8 cellular contexts compared by ENCODE assay signal in genomic region chr16:79261461-79261860, GRCh38.
DNase-seq lines count a peak whose midpoint lies in the region; ATAC-seq, FAIRE-seq and TF ChIP-seq lines count a peak whose summit lies in the region.

No MANE protein-coding gene starts in this region.

- no peaks in the 10 kb centered on the region for H3K36me3 Mint-ChIP-seq in CD8-positive, alpha-beta T cell

- intact Hi-C loops in CD8-positive, alpha-beta T cell (cut with DNase I, micrococcal nuclease) = no loop called here
- intact Hi-C loops in heart right ventricle (cut with DNase I) = loop anchor here in 3 of 10 donors (5.0 to 10.0 kb wide), 3 partner anchors 333 to 757 kb away; partner anchors contain the start of gene MAF (in 2 of the 3)

- peaks cover 38% of the 10 kb centered on the region for H3K27me3 Mint-ChIP-seq in CD8-positive, alpha-beta T cell (ENCODE audit: low read depth)

- H3K27ac Mint-ChIP-seq in CD8-positive, alpha-beta T cell = no peak overlapping the region

- H3K4me3 ChIP-seq in CD8-positive, alpha-beta T cell (ENCODE audit: low read depth, low read length) = no peak overlapping the region
- H3K4me3 ChIP-seq in HEK293 (ENCODE audit: low read depth, low read length) (no peak overlapping the region), WERI-Rb-1 (ENCODE audit: low read depth, low read length) (no peak overlapping the region), heart right ventricle (no peak overlapping the region)

- H3K9me3 ChIP-seq in CD8-positive, alpha-beta T cell (ENCODE audit: low read length) = no peaks in the 10 kb centered on the region
- H3K9me3 ChIP-seq in HEK293 (ENCODE audit: control insufficient read depth, insufficient read depth, low read depth, low read length) = no peaks in the 10 kb centered on the region
- H3K9me3 ChIP-seq in WERI-Rb-1 (ENCODE audit: severe bottlenecking) = no peaks in the 10 kb centered on the region
- H3K9me3 ChIP-seq in heart right ventricle = no peaks in the 10 kb centered on the region

- H3K27ac ChIP-seq in CD8-positive, alpha-beta T cell (ENCODE audit: low read depth, low read length) = no peak overlapping the region
- H3K27ac ChIP-seq in HEK293 (ENCODE audit: extremely low read depth, low read depth, low read length) = no peak overlapping the region
- no peak overlapping the region for H3K27ac ChIP-seq in WERI-Rb-1
- H3K27ac ChIP-seq in heart right ventricle = peak overlapping the region in 1 of 10 donors; percentile 34

- WGBS in heart right ventricle, 2 donors = 48 to 49% methylated on average over 5 of the region's 5 CpGs

- peak; percentile 36 for TF ChIP-seq CTCF in CD8-positive, alpha-beta T cell (IDR thresholded peaks at IDR 0.05)
- TF ChIP-seq CTCF in HEK293 (tag by site-specific recombination; IDR thresholded peaks at IDR 0.05) = peak; percentile 52
- peak; percentile 78 for TF ChIP-seq CTCF in WERI-Rb-1 (IDR thresholded peaks at IDR 0.05; ENCODE audit: low read depth, low read length)
- TF ChIP-seq CTCF in heart right ventricle (IDR thresholded peaks at IDR 0.05) = peak in 8 of 9 donors; percentile 19 to 68 (median 53)

- no peaks in the 10 kb centered on the region for H3K9me3 Mint-ChIP-seq in CD8-positive, alpha-beta T cell

- no peaks in the 10 kb centered on the region for H3K4me1 Mint-ChIP-seq in CD8-positive, alpha-beta T cell (ENCODE audit: low read depth)

- no peak for FAIRE-seq in HTR-8/SVneo (lab: Jason Lieb, UNC)

- H3K4me1 ChIP-seq in CD8-positive, alpha-beta T cell (ENCODE audit: insufficient read depth, low read length) = no peaks in the 10 kb centered on the region
- H3K4me1 ChIP-seq in HEK293 (ENCODE audit: control insufficient read depth, insufficient read depth, low read length) (no peaks in the 10 kb centered on the region), heart right ventricle (peaks cover 3 to 42% (median 13%) of the 10 kb centered on the region in 9 donors)

- CTCF ChIA-PET in CD8-positive, alpha-beta T cell (lab: Charles Lee) = interaction anchor here (0.6 to 1.5 kb wide), 5 partner anchors 13 to 203 kb away, joined by 3 read pairs; no protein-coding TSS in a partner anchor
- CTCF ChIA-PET in HEK293 (lab: Yijun Ruan, JAX) = interaction anchor here (0.6 to 1.8 kb wide), 7 partner anchors 11 to 1415 kb away, joined by 3 to 5 read pairs (median 3); no protein-coding TSS in a partner anchor

- H3K27me3 ChIP-seq in CD8-positive, alpha-beta T cell (ENCODE audit: insufficient read depth, low read length) = no peaks in the 10 kb centered on the region
- peaks cover 73% of the 10 kb centered on the region for H3K27me3 ChIP-seq in WERI-Rb-1 (ENCODE audit: insufficient read depth, low read depth, severe bottlenecking)
- peaks cover 0 to 8% (median 0%) of the 10 kb centered on the region in 7 donors for H3K27me3 ChIP-seq in heart right ventricle

- H3K36me3 ChIP-seq in CD8-positive, alpha-beta T cell (ENCODE audit: insufficient read depth, low read length) = no peaks in the 10 kb centered on the region
- H3K36me3 ChIP-seq in HEK293 (ENCODE audit: control insufficient read depth in 2 of 2, insufficient read depth in 1 of 2, low read length in 2 of 2) = no peaks in the 10 kb centered on the region
- H3K36me3 ChIP-seq in WERI-Rb-1 = no peaks in the 10 kb centered on the region
- no peaks in the 10 kb centered on the region for H3K36me3 ChIP-seq in heart right ventricle

- no peak overlapping the region for H3K4me3 Mint-ChIP-seq in CD8-positive, alpha-beta T cell

- POLR2A ChIA-PET in CD8-positive, alpha-beta T cell (lab: Charles Lee) = interaction anchor here (0.6 kb wide), 1 partner anchor 1163 kb away, joined by 3 read pairs; no protein-coding TSS in a partner anchor
- POLR2A ChIA-PET in HEK293 (lab: Yijun Ruan, JAX) = no interaction called here

- no peak for ATAC-seq in CD8-positive, alpha-beta T cell
- peak in 6 of 8 donors; percentile 30 to 67 (median 56) for ATAC-seq in heart right ventricle
- ATAC-seq in HG03039 (IDR thresholded peaks at IDR 0.05; ENCODE audit: unreplicated experiment) = no peak

- DNase-seq in CD8-positive, alpha-beta T cell = peak in 2 of 7 experiments; percentile 25 to 31
- peak; percentile 40 for DNase-seq in WERI-Rb-1
- DNase-seq in heart right ventricle = peak; percentile 23 to 54
- DNase-seq in stimulated activated CD4-positive, alpha-beta T cell treated with anti-CD3 and anti-CD28 coated beads, Interleukin-12 subunit alpha, Interleukin-12 subunit beta, amount 100 ng/mL, for 48 hours (ENCODE audit: low read depth in 2 of 3, low spot score in 1 of 3) = peak; percentile 46 to 50 (median 46)
- DNase-seq in HTR-8/SVneo (ENCODE audit: insufficient read length, low spot score) = no peak
- no peak for DNase-seq in HCEC 1CT

TF ChIP-seq in HEK293, 187 proteins besides CTCF, POLR2A, EP300 and RAD21:
- TF ChIP-seq KLF1 (tag by site-specific recombination; IDR thresholded peaks at IDR 0.05) (peak; percentile 26; the same call in 1 of the 2 replicates), GLI4 (tag by site-specific recombination; IDR thresholded peaks at IDR 0.05) (no peak)

Comparison
In these comparisons a context has a peak if more than half of its experiments do, and no peak if none do; other contexts are left out.
1. ATAC-seq: peak in heart right ventricle (6 of 8); none in CD8-positive, alpha-beta T cell (single experiment) and HG03039 (single experiment).
2. DNase-seq: peak in WERI-Rb-1 (single experiment), heart right ventricle (2 of 2) and stimulated activated CD4-positive, alpha-beta T cell treated with anti-CD3 and anti-CD28 coated beads, Interleukin-12 subunit alpha, Interleukin-12 subunit beta, amount 100 ng/mL, for 48 hours (3 of 3); none in HTR-8/SVneo (single experiment) and HCEC 1CT (single experiment).
3. Peak in every context shown above with its lines, with median percentiles within 50 percentile points of each other: CTCF ChIP-seq.